7 cellular contexts compared by ENCODE assay signal in genomic region chr16:16588436-16588835, GRCh38.
A peak's percentile ranks its signal among the peaks of the same experiment; 100 is the strongest.
DNase-seq lines count a peak whose midpoint lies in the region; ATAC-seq, FAIRE-seq and TF ChIP-seq lines count a peak whose summit lies in the region.
"Not testable (repeated sequence)": the region's sequence is repeated elsewhere in the genome, so short reads cannot be mapped to it uniquely, and the experiment has no call there.

No MANE protein-coding gene starts in this region.

- not testable (repeated sequence) for H3K4me3 ChIP-seq in K562; endothelial cell of umbilical vein (replicated peaks in 1 of 3; ENCODE audit: insufficient read depth in 1 of 3, low read depth in 1 of 3, low read length in 3 of 3); HepG2 (replicated peaks in 1 of 3; ENCODE audit: insufficient read depth in 1 of 3, low read depth in 2 of 3, low read length in 3 of 3); liver (ENCODE audit: low read depth in 1 of 3, low read length in 3 of 3); right lobe of liver; upper lobe of right lung

- H3K4me1 ChIP-seq in K562 (replicated peaks in 1 of 2; ENCODE audit: control insufficient read depth in 2 of 2, insufficient read depth in 2 of 2, low read length in 2 of 2); endothelial cell of umbilical vein (ENCODE audit: control insufficient read depth, extremely low read depth, insufficient read depth, low read length); HepG2 (ENCODE audit: insufficient read depth, low read length); liver (ENCODE audit: control insufficient read depth in 4 of 4, insufficient read depth in 4 of 4, low read length in 3 of 4); upper lobe of right lung: not testable (repeated sequence)
- H3K4me1 ChIP-seq in right lobe of liver: peaks cover 0 to 14% (median 2%) of the 10 kb centered on the region in 4 donors

- not testable (repeated sequence) for DNase-seq in K562 (ENCODE audit: extremely low read depth in 1 of 4, low spot score in 3 of 4); endothelial cell of umbilical vein (ENCODE audit: low read depth, low spot score); HepG2 (ENCODE audit: low spot score); right lobe of liver
- DNase-seq in left lobe of liver (ENCODE audit: low spot score): peak; percentile 45
- DNase-seq in upper lobe of right lung: peak; percentile 7

- not testable (repeated sequence) for H2AFZ ChIP-seq in K562 (ENCODE audit: low read depth, low read length); endothelial cell of umbilical vein (ENCODE audit: low read depth, low read length); HepG2 (ENCODE audit: low read length)

- POLR2A ChIA-PET in K562 (lab: Yijun Ruan, JAX); endothelial cell of umbilical vein (lab: Charles Lee); HepG2 (lab: Yijun Ruan, JAX): not testable (repeated sequence)

- CTCF ChIA-PET in K562 (lab: Yijun Ruan, JAX; ENCODE audit: low intra/inter-chr PET ratio); endothelial cell of umbilical vein (lab: Charles Lee); HepG2 (lab: Yijun Ruan, JAX; ENCODE audit: low intra/inter-chr PET ratio, low total read pairs): not testable (repeated sequence)

- H3K27me3 ChIP-seq in K562 (ENCODE audit: control insufficient read depth in 2 of 2, insufficient read depth in 2 of 2, low read length in 2 of 2); endothelial cell of umbilical vein (ENCODE audit: control insufficient read depth in 2 of 2, insufficient read depth in 2 of 2, low read length in 2 of 2); HepG2 (ENCODE audit: control insufficient read depth in 1 of 2, insufficient read depth in 2 of 2, low read length in 2 of 2); liver (ENCODE audit: control insufficient read depth in 4 of 4, insufficient read depth in 4 of 4, low read length in 3 of 4); right lobe of liver; upper lobe of right lung: not testable (repeated sequence)

- peaks cover 27% of the 10 kb centered on the region for H3K79me2 ChIP-seq in K562 (ENCODE audit: control insufficient read depth, insufficient read depth, low read length)
- H3K79me2 ChIP-seq in endothelial cell of umbilical vein (ENCODE audit: control insufficient read depth, insufficient read depth, low read length); HepG2 (ENCODE audit: insufficient read depth, low read length): not testable (repeated sequence)

- dilution Hi-C loops in endothelial cell of umbilical vein (cut with MboI; ENCODE audit: extremely low pct_ligation_motif_present, low sequenced_read_pairs): not testable (repeated sequence)

- intact Hi-C loops in K562 (cut with micrococcal nuclease); endothelial cell of umbilical vein (cut with micrococcal nuclease); HepG2 (cut with micrococcal nuclease; ENCODE audit: unreplicated experiment); right lobe of liver (cut with DNase I); upper lobe of right lung (cut with DNase I): not testable (repeated sequence)

- ATAC-seq in K562 (peak; percentile 7; the same call in 1 of the 3 replicates), left lobe of liver (peak; percentile 73), HepG2 (peak; percentile 27; the same call in 1 of the 3 replicates), right lobe of liver (peak; percentile 45 to 77 (median 64))
- ATAC-seq in upper lobe of right lung: not testable (repeated sequence)

- BruUV-seq in K562 (replicated peaks; lab: Mats Ljungman, UMichigan); endothelial cell of umbilical vein (replicated peaks; lab: Mats Ljungman, UMichigan); HepG2 (replicated peaks; lab: Mats Ljungman, UMichigan): not testable (repeated sequence)

- H3K9me3 ChIP-seq in K562 (replicated peaks; ENCODE audit: control insufficient read depth, insufficient read depth, low read depth, low read length); endothelial cell of umbilical vein (replicated peaks; ENCODE audit: control insufficient read depth, insufficient read depth, low read length); HepG2 (ENCODE audit: low read length); liver (ENCODE audit: control insufficient read depth in 4 of 4, low read length in 3 of 4); right lobe of liver; upper lobe of right lung: not testable (repeated sequence)

- not testable (repeated sequence) for H3K9ac ChIP-seq in K562 (ENCODE audit: insufficient read depth in 1 of 2, low read depth in 2 of 2, low read length in 2 of 2); endothelial cell of umbilical vein (replicated peaks; ENCODE audit: extremely low read depth, insufficient read depth, low read length); HepG2 (ENCODE audit: insufficient read depth, low read depth, low read length); liver (ENCODE audit: low read depth in 1 of 2, low read length in 2 of 2)

- not testable (repeated sequence) for FAIRE-seq in K562 (lab: Jason Lieb, UNC); HepG2 (lab: Jason Lieb, UNC)
- FAIRE-seq in endothelial cell of umbilical vein (lab: Jason Lieb, UNC): peak; percentile 12

- H3K9me1 ChIP-seq in K562 (ENCODE audit: control insufficient read depth, insufficient read depth, low read length); endothelial cell of umbilical vein (replicated peaks; ENCODE audit: control insufficient read depth, extremely low read depth, insufficient read depth, low read length): not testable (repeated sequence)

- TF ChIP-seq EP300 in K562 (IDR thresholded peaks at IDR 0.05; ENCODE audit: low read length); HepG2 (IDR thresholded peaks at IDR 0.05; ENCODE audit: low read depth in 2 of 2, low read length in 2 of 2); HepG2 (CRISPR knock-in tag; IDR thresholded peaks at IDR 0.05; ENCODE audit: borderline replicate concordance): not testable (repeated sequence)

- H3K36me3 ChIP-seq in K562 (ENCODE audit: control insufficient read depth, insufficient read depth, low read length); endothelial cell of umbilical vein (ENCODE audit: control insufficient read depth in 2 of 2, extremely low read depth in 1 of 2, insufficient read depth in 2 of 2, low read length in 2 of 2); HepG2 (replicated peaks in 1 of 2; ENCODE audit: control insufficient read depth in 1 of 2, insufficient read depth in 2 of 2, low read length in 2 of 2); liver (ENCODE audit: control insufficient read depth in 4 of 4, insufficient read depth in 3 of 4, low read depth in 1 of 4, low read length in 3 of 4); right lobe of liver; upper lobe of right lung: not testable (repeated sequence)

- in situ Hi-C loops in K562 (cut with MboI); HepG2 (cut with HindIII; ENCODE audit: extremely low pct_ligation_motif_present, low pct_unique_long_range_greater_than_20kb): not testable (repeated sequence)

- 60% methylated on average over 6 of the region's 7 CpGs for WGBS in K562 (ENCODE audit: insufficient coverage, low coverage, missing lambda C conversion rate)
- 41% methylated on average over 7 of the region's 7 CpGs for WGBS in HepG2 (ENCODE audit: low lambda C conversion rate)
- WGBS in liver: 52% methylated on average over 7 of the region's 7 CpGs
- 23% methylated on average over 3 of the region's 7 CpGs for WGBS in right lobe of liver (ENCODE audit: insufficient coverage, low coverage, low lambda C conversion rate, missing lambda C conversion rate)

- not testable (repeated sequence) for TF ChIP-seq RAD21 in K562 (CRISPR knock-in tag; conservative IDR thresholded peaks at IDR 0.05 in 1 of 2, IDR thresholded peaks at IDR 0.05 in 1 of 2); HepG2 (CRISPR knock-in tag; IDR thresholded peaks at IDR 0.05); liver (IDR thresholded peaks at IDR 0.05)

- TF ChIP-seq CTCF in K562 (IDR thresholded peaks at IDR 0.05 in 2 of 3, conservative IDR thresholded peaks at IDR 0.05 in 1 of 3; ENCODE audit: insufficient read depth in 2 of 3, low read depth in 1 of 3, low read length in 3 of 3); endothelial cell of umbilical vein (IDR thresholded peaks at IDR 0.05; ENCODE audit: extremely low read depth in 1 of 2, insufficient read depth in 1 of 2, low read depth in 1 of 2, low read length in 2 of 2); HepG2 (CRISPR knock-in tag; IDR thresholded peaks at IDR 0.05); liver (IDR thresholded peaks at IDR 0.05; ENCODE audit: low read depth, low read length, missing input control); right lobe of liver (IDR thresholded peaks at IDR 0.05); upper lobe of right lung (IDR thresholded peaks at IDR 0.05): not testable (repeated sequence)

- not testable (repeated sequence) for H3K27ac ChIP-seq in K562 (ENCODE audit: extremely low read depth, low read depth, low read length); endothelial cell of umbilical vein (ENCODE audit: insufficient read depth, low read depth, low read length); HepG2 (ENCODE audit: extremely low read length, insufficient read depth, low read length); liver (ENCODE audit: low read depth in 1 of 2, low read length in 2 of 2); upper lobe of right lung
- H3K27ac ChIP-seq in right lobe of liver: peak overlapping the region in 2 of 3 donors; percentile 26 to 60

- H4K20me1 ChIP-seq in K562 (replicated peaks; ENCODE audit: control insufficient read depth, insufficient read depth, low read length); endothelial cell of umbilical vein (replicated peaks; ENCODE audit: control insufficient read depth, extremely low read depth, insufficient read depth, low read length); HepG2 (ENCODE audit: insufficient read depth, low read length): not testable (repeated sequence)

- not testable (repeated sequence) for H3K4me2 ChIP-seq in K562 (ENCODE audit: insufficient read depth, low read length); endothelial cell of umbilical vein (ENCODE audit: insufficient read depth, low read length); HepG2 (ENCODE audit: low read depth, low read length)

- not testable (repeated sequence) for TF ChIP-seq POLR2A in K562 (conservative IDR thresholded peaks at IDR 0.05); endothelial cell of umbilical vein (IDR thresholded peaks at IDR 0.05; ENCODE audit: low read depth, low read length); HepG2 (IDR thresholded peaks at IDR 0.05; ENCODE audit: insufficient read depth in 1 of 2, low read depth in 2 of 2, low read length in 2 of 2); right lobe of liver (IDR thresholded peaks at IDR 0.05)
